ENCODE assay signal across 1 cellular context in genomic region chr5:179792612-179793469, GRCh38.
TF ChIP-seq lines count a peak whose summit lies in the region.

No MANE protein-coding gene starts in this region.

TF ChIP-seq in SK-N-SH treated with all-trans-retinoic acid at 6 μM for 48 hours, 23 proteins besides CTCF, POLR2A, EP300 and RAD21 (continued from another document):
- no peak for TF ChIP-seq CSRNP3 (CRISPR knock-in tag; IDR thresholded peaks at IDR 0.05)
- TF ChIP-seq CREB5 (CRISPR knock-in tag; IDR thresholded peaks at IDR 0.05; ENCODE audit: low read depth): no peak
- TF ChIP-seq ZFP3 (CRISPR knock-in tag; IDR thresholded peaks at IDR 0.05): no peak
- no peak for TF ChIP-seq ZNF8 (CRISPR knock-in tag; IDR thresholded peaks at IDR 0.05)
- TF ChIP-seq PATZ1 (CRISPR knock-in tag; IDR thresholded peaks at IDR 0.05; ENCODE audit: borderline replicate concordance): no peak
- TF ChIP-seq TSHZ2 (CRISPR knock-in tag; IDR thresholded peaks at IDR 0.05): no peak
